ENCODE assay signal across 26 cellular contexts in genomic region chr2:86398911-86399474, GRCh38.
"Had no signal": no experiment of that assay in that cellular context is flagged by ENCODE, and none has a peak within 500 bp of the region (broad histone marks: within the 10 kb centered on the region; RNA-seq: fewer than 3 reads in every experiment).

No MANE protein-coding gene starts in this region.

- FAIRE-seq: pancreas had no signal

- DNase-seq: activated CD4-positive, alpha-beta memory T cell treated with anti-CD3 and anti-CD28 coated beads, Interleukin-2, amount 10 ng/mL, durations not matched to agents 7 days and 5 days; activated CD4-positive, alpha-beta T cell treated with anti-CD3 and anti-CD28 coated beads for 1 hour; activated CD4-positive, alpha-beta T cell treated with anti-CD3 and anti-CD28 coated beads, Interleukin-2, amount 10 ng/mL, durations not matched to agents 7 days and 5 days; activated CD8-positive, alpha-beta memory T cell treated with anti-CD3 and anti-CD28 coated beads, Interleukin-2, amount 50 U/mL, for 48 hours; activated gamma-delta T cell; activated naive CD4-positive, alpha-beta T cell treated with anti-CD3 and anti-CD28 coated beads, Interleukin-2, amount 10 ng/mL, durations not matched to agents 7 days and 5 days; activated naive CD8-positive, alpha-beta T cell treated with anti-CD3 and anti-CD28 coated beads, Interleukin-2, amount 10 ng/mL, durations not matched to agents 7 days and 5 days; activated T-cell treated with anti-CD3 and anti-CD28 coated beads, Interleukin-2, amount 50 U/mL, for 24 hours; amniotic stem cell; central memory CD4-positive, alpha-beta T cell; endodermal cell; foreskin keratinocyte; heart right ventricle; naive thymus-derived CD4-positive, alpha-beta T cell; pancreas; stimulated activated CD4-positive, alpha-beta T cell treated with anti-CD3 and anti-CD28 coated beads, Interleukin-15, amount 100 ng/mL, for 24 hours; stimulated activated CD4-positive, alpha-beta T cell treated with anti-CD3 and anti-CD28 coated beads, Interleukin-2, amount 100 ng/mL, for 24 hours; stimulated activated naive CD4-positive, alpha-beta T cell; T-helper 9 cell; tibial artery had no signal

- H3K27me3 ChIP-seq: breast epithelium, foreskin keratinocyte, heart right ventricle, pancreas, suprapubic skin, tibial artery had no signal

- H3K36me3 Mint-ChIP-seq: activated naive CD4-positive, alpha-beta T cell treated with anti-CD3 and anti-CD28 coated beads, Interleukin-2, amount 10 ng/mL, durations not matched to agents 7 days and 5 days; activated naive CD8-positive, alpha-beta T cell treated with anti-CD3 and anti-CD28 coated beads, Interleukin-2, amount 10 ng/mL, durations not matched to agents 7 days and 5 days; mesothelial cell of epicardium; WTC11 had no signal

- ATAC-seq: esophagus mucosa; foreskin keratinocyte; heart right ventricle; naive thymus-derived CD4-positive, alpha-beta T cell; pancreas; WTC11 had no signal

- H3K27ac Mint-ChIP-seq: activated CD4-positive, alpha-beta memory T cell treated with anti-CD3 and anti-CD28 coated beads, Interleukin-2, amount 10 ng/mL, durations not matched to agents 7 days and 5 days; activated CD4-positive, alpha-beta T cell treated with anti-CD3 and anti-CD28 coated beads, Interleukin-2, amount 10 ng/mL, durations not matched to agents 7 days and 5 days; activated naive CD4-positive, alpha-beta T cell treated with anti-CD3 and anti-CD28 coated beads, Interleukin-2, amount 10 ng/mL, durations not matched to agents 7 days and 5 days; activated naive CD8-positive, alpha-beta T cell treated with anti-CD3 and anti-CD28 coated beads, Interleukin-2, amount 10 ng/mL, durations not matched to agents 7 days and 5 days; activated T-cell treated with anti-CD3 and anti-CD28 coated beads, Interleukin-2, amount 50 U/mL, for 24 hours; endodermal cell; mesothelial cell of epicardium; naive thymus-derived CD4-positive, alpha-beta T cell; WTC11 had no signal

- H3K4me1 Mint-ChIP-seq: activated CD4-positive, alpha-beta memory T cell treated with anti-CD3 and anti-CD28 coated beads, Interleukin-2, amount 10 ng/mL, durations not matched to agents 7 days and 5 days; endodermal cell; mesothelial cell of epicardium; WTC11 had no signal

- H3K36me3 ChIP-seq: breast epithelium, heart right ventricle, pancreas, prostate gland, suprapubic skin, tibial artery had no signal

- H3K4me3 Mint-ChIP-seq: activated CD4-positive, alpha-beta memory T cell treated with anti-CD3 and anti-CD28 coated beads, Interleukin-2, amount 10 ng/mL, durations not matched to agents 7 days and 5 days; activated CD4-positive, alpha-beta T cell treated with anti-CD3 and anti-CD28 coated beads, Interleukin-2, amount 10 ng/mL, durations not matched to agents 7 days and 5 days; activated naive CD4-positive, alpha-beta T cell treated with anti-CD3 and anti-CD28 coated beads, Interleukin-2, amount 10 ng/mL, durations not matched to agents 7 days and 5 days; activated naive CD8-positive, alpha-beta T cell treated with anti-CD3 and anti-CD28 coated beads, Interleukin-2, amount 10 ng/mL, durations not matched to agents 7 days and 5 days; activated T-cell treated with anti-CD3 and anti-CD28 coated beads, Interleukin-2, amount 50 U/mL, for 24 hours; endodermal cell; mesothelial cell of epicardium; naive thymus-derived CD4-positive, alpha-beta T cell; WTC11 had no signal

- H3K4me1 ChIP-seq: breast epithelium, prostate gland, suprapubic skin had no signal

- H3K9me3 ChIP-seq: breast epithelium, heart right ventricle, pancreas, prostate gland, suprapubic skin, tibial artery had no signal

- H3K9me3 Mint-ChIP-seq: activated CD4-positive, alpha-beta memory T cell treated with anti-CD3 and anti-CD28 coated beads, Interleukin-2, amount 10 ng/mL, durations not matched to agents 7 days and 5 days; activated CD4-positive, alpha-beta T cell treated with anti-CD3 and anti-CD28 coated beads, Interleukin-2, amount 10 ng/mL, durations not matched to agents 7 days and 5 days; activated naive CD4-positive, alpha-beta T cell treated with anti-CD3 and anti-CD28 coated beads, Interleukin-2, amount 10 ng/mL, durations not matched to agents 7 days and 5 days; activated T-cell treated with anti-CD3 and anti-CD28 coated beads, Interleukin-2, amount 50 U/mL, for 24 hours; endodermal cell; mesothelial cell of epicardium had no signal

- H3K4me3 ChIP-seq: breast epithelium, heart right ventricle, pancreas, prostate gland, suprapubic skin, tibial artery had no signal

- H3K27me3 Mint-ChIP-seq: activated CD4-positive, alpha-beta T cell treated with anti-CD3 and anti-CD28 coated beads, Interleukin-2, amount 10 ng/mL, durations not matched to agents 7 days and 5 days had no signal

- H3K27ac ChIP-seq: breast epithelium, foreskin keratinocyte, heart right ventricle, pancreas, prostate gland, suprapubic skin, tibial artery had no signal
